ENCODE assay signal across 19 cellular contexts in genomic region chr4:74400395-74400794, GRCh38. TPM values are rescaled to one million over a fixed set of nuclear protein-coding genes. Genes with fewer than 3 reads are reported as not detected.
DNase-seq lines count a peak whose midpoint lies in the region; ATAC-seq and TF ChIP-seq lines count a peak whose summit lies in the region.
"Had no signal": no experiment of that assay in that cellular context is flagged by ENCODE, and none has a peak within 500 bp of the region (broad histone marks: within the 10 kb centered on the region; RNA-seq: fewer than 3 reads in every experiment).

No MANE protein-coding gene starts in this region.

- no peak overlapping the region for H3T11ph ChIP-seq in H9 (ENCODE audit: low read length)

- H3K27me3 Mint-ChIP-seq in Calu3 (ENCODE audit: unreplicated experiment) (no peaks in the 10 kb centered on the region), H9 (ENCODE audit: low read depth) (no peaks in the 10 kb centered on the region), neural progenitor cell (ENCODE audit: insufficient read depth, low read depth) (peaks cover 5% of the 10 kb centered on the region)

- no TSS peak for BruUV-seq in Calu3 (replicated peaks; lab: Mats Ljungman, UMichigan)

- H4K20me1 ChIP-seq in H9 (ENCODE audit: control insufficient read depth, insufficient read depth, insufficient read length) = no peaks in the 10 kb centered on the region
- H4K20me1 ChIP-seq in neural progenitor cell (ENCODE audit: low read depth) = no peaks in the 10 kb centered on the region
- H4K20me1 ChIP-seq: BLaER1 treated with 17β-estradiol and CSF1 and Interleukin-3, amounts not matched to agents 10 nM and 100 nM had no signal

- H3K4me1 Mint-ChIP-seq in Calu3 (ENCODE audit: low read depth, unreplicated experiment) (no peaks in the 10 kb centered on the region), H9 (peaks cover 0 to 6% of the 10 kb centered on the region in 2 experiments; a peak in 1 of 4 replicates), neural progenitor cell (peaks cover 2% of the 10 kb centered on the region)

- no peak overlapping the region for H4K5ac ChIP-seq in H9 (ENCODE audit: insufficient read length, low read depth, low read length)

- DNase-seq in Calu3 (no peak), H9 (peak; percentile 45), RPMI7951 (ENCODE audit: low read depth) (peak; percentile 59), neural progenitor cell (ENCODE audit: low spot score) (no peak), NCI-H1092 treated with DMSO at 0.1 percent for 48 hours (lab: John Stamatoyannopoulos, UW) (no peak), cortex of kidney (lab: John Stamatoyannopoulos, UW) (no peak)
- DNase-seq: DMS79, MM.1S, NCI-H1105 treated with DMSO at 0.1 percent for 48 hours, NCI-H1694, NCI-H2107, NCI-H2227 treated with DMSO at 0.1 percent for 48 hours, NCI-H524 treated with DMSO at 0.1 percent for 48 hours, OCI-M1, RPMI8226, SW 1271 had no signal

- no peaks in the 10 kb centered on the region for H3K79me2 ChIP-seq in H9 (ENCODE audit: insufficient read depth, low read length)
- no peaks in the 10 kb centered on the region for H3K79me2 ChIP-seq in neural progenitor cell (ENCODE audit: low read depth)

- H3K23ac ChIP-seq in H9 (ENCODE audit: insufficient read length, low read depth, low read length) = no peak overlapping the region

- H3K9me3 Mint-ChIP-seq in Calu3 (ENCODE audit: low read depth, unreplicated experiment) (no peaks in the 10 kb centered on the region), H9 (no peaks in the 10 kb centered on the region; a peak in 2 of 5 replicates), neural progenitor cell (peaks cover 3% of the 10 kb centered on the region)

- no peak overlapping the region for H3K4ac ChIP-seq in H9 (ENCODE audit: low read depth, low read length)

- H3K27ac ChIP-seq in H9 (ENCODE audit: insufficient read length, low read depth, low read length) (no peak overlapping the region), neural progenitor cell (no peak overlapping the region)
- H3K27ac ChIP-seq: BLaER1 treated with 17β-estradiol and CSF1 and Interleukin-3, amounts not matched to agents 10 nM and 100 nM had no signal

- H3K9ac ChIP-seq in H9 (ENCODE audit: extremely low read depth, insufficient read length, low read length) = no peak overlapping the region
- H3K9ac ChIP-seq in neural progenitor cell = no peak overlapping the region
- H3K9ac ChIP-seq: BLaER1 treated with 17β-estradiol and CSF1 and Interleukin-3, amounts not matched to agents 10 nM and 100 nM had no signal

- TF ChIP-seq CTCF in Calu3 (IDR thresholded peaks at IDR 0.05; ENCODE audit: unreplicated experiment) = no peak
- TF ChIP-seq CTCF in H9 (conservative IDR thresholded peaks at IDR 0.05) = no peak
- no peak for TF ChIP-seq CTCF in neural progenitor cell (IDR thresholded peaks at IDR 0.05)

- peaks cover 18% of the 10 kb centered on the region for H3K36me3 Mint-ChIP-seq in Calu3 (ENCODE audit: insufficient read depth, unreplicated experiment)
- H3K36me3 Mint-ChIP-seq in H9 (ENCODE audit: insufficient read depth in 1 of 3, low read depth in 3 of 3) = no peaks in the 10 kb centered on the region; a peak in 1 of 7 replicates
- no peaks in the 10 kb centered on the region for H3K36me3 Mint-ChIP-seq in neural progenitor cell

- no peak overlapping the region for H2BK20ac ChIP-seq in H9 (ENCODE audit: low read depth, low read length, poor library complexity, severe bottlenecking)

- H2BK12ac ChIP-seq in H9 (ENCODE audit: insufficient read length, low read depth, low read length) = no peak overlapping the region

- H2BK15ac ChIP-seq in H9 (ENCODE audit: low read depth, low read length) = no peak overlapping the region

- no peak overlapping the region for H3K4me3 Mint-ChIP-seq in Calu3 (ENCODE audit: low read depth, unreplicated experiment)
- no peak overlapping the region for H3K4me3 Mint-ChIP-seq in H9
- no peak overlapping the region for H3K4me3 Mint-ChIP-seq in neural progenitor cell

- intact Hi-C loops in Calu3 (cut with micrococcal nuclease; ENCODE audit: unreplicated experiment) = no loop called here

- no peaks in the 10 kb centered on the region for H3K79me1 ChIP-seq in H9 (ENCODE audit: insufficient read depth, low read depth, low read length, poor library complexity, severe bottlenecking)

- no peak overlapping the region for H2BK5ac ChIP-seq in H9 (ENCODE audit: insufficient read length, low read length)

- H3K18ac ChIP-seq in H9 (ENCODE audit: insufficient read length, low read depth, low read length) = no peak overlapping the region

- no peak overlapping the region for H3K4me2 ChIP-seq in H9 (ENCODE audit: insufficient read depth, insufficient read length, low read length)
- no peak overlapping the region for H3K4me2 ChIP-seq in neural progenitor cell
- H3K4me2 ChIP-seq: BLaER1 treated with 17β-estradiol and CSF1 and Interleukin-3, amounts not matched to agents 10 nM and 100 nM had no signal

- no peak overlapping the region for H3K4me3 ChIP-seq in neural progenitor cell
- H3K4me3 ChIP-seq: BLaER1 treated with 17β-estradiol and CSF1 and Interleukin-3, amounts not matched to agents 10 nM and 100 nM had no signal

- H3K27ac Mint-ChIP-seq in Calu3 (ENCODE audit: unreplicated experiment) (peak overlapping the region; percentile 48), H9 (no peak overlapping the region), neural progenitor cell (no peak overlapping the region)

- H4K91ac ChIP-seq in H9 (ENCODE audit: insufficient read length, low read depth, low read length) = no peak overlapping the region

- no peaks in the 10 kb centered on the region for H3K27me3 ChIP-seq in H9 (ENCODE audit: insufficient read depth, low read length)
- no peaks in the 10 kb centered on the region for H3K27me3 ChIP-seq in neural progenitor cell
- H3K27me3 ChIP-seq: BLaER1 treated with 17β-estradiol and CSF1 and Interleukin-3, amounts not matched to agents 10 nM and 100 nM had no signal

- no peak overlapping the region for H4K8ac ChIP-seq in H9 (replicated peaks; ENCODE audit: insufficient read length, low read depth, low read length)

- no peaks in the 10 kb centered on the region for H3F3A ChIP-seq in neural progenitor cell (ENCODE audit: low read depth)

- peak overlapping the region; percentile 22 for H2AFZ ChIP-seq in H9 (ENCODE audit: low read length)
- peak overlapping the region; percentile 55 for H2AFZ ChIP-seq in neural progenitor cell (replicated peaks)

- WGBS in H9 (ENCODE audit: extremely low coverage, insufficient read length, low lambda C conversion rate) = no CpG with 5 or more reads among the region's 10 CpGs

- H3K36me3 ChIP-seq in neural progenitor cell = no peaks in the 10 kb centered on the region
- H3K36me3 ChIP-seq: BLaER1 treated with 17β-estradiol and CSF1 and Interleukin-3, amounts not matched to agents 10 nM and 100 nM had no signal

- H3K9me3 ChIP-seq in H9 (ENCODE audit: control insufficient read depth, low read depth, low read length) = no peaks in the 10 kb centered on the region
- no peaks in the 10 kb centered on the region for H3K9me3 ChIP-seq in neural progenitor cell (ENCODE audit: low read depth)

- H2AK5ac ChIP-seq in H9 (ENCODE audit: insufficient read length, low read length) = no peak overlapping the region

- no peak overlapping the region for H3K14ac ChIP-seq in H9 (ENCODE audit: insufficient read depth, low read length)

- CTCF ChIA-PET in Calu3 (lab: Charles Lee) = no interaction called here

- no peak overlapping the region for H2BK120ac ChIP-seq in H9 (ENCODE audit: low read depth, low read length, poor library complexity, severe bottlenecking)

- no peak overlapping the region for H3K56ac ChIP-seq in H9 (ENCODE audit: insufficient read length, low read depth, low read length)

- no peaks in the 10 kb centered on the region for H3K23me2 ChIP-seq in H9 (ENCODE audit: insufficient read length, low read depth, low read length, poor library complexity, severe bottlenecking)

- no peaks in the 10 kb centered on the region for H3K4me1 ChIP-seq in H9 (ENCODE audit: insufficient read depth, low read length)
- H3K4me1 ChIP-seq in neural progenitor cell = no peaks in the 10 kb centered on the region

- ATAC-seq in GM21528 (IDR thresholded peaks at IDR 0.05; ENCODE audit: low FRiP score, unreplicated experiment) = no peak

RNA-seq across cellular contexts. Expression of gene EREG, which starts 35.5 kb away (rescaled TPM):
- total RNA-seq in Calu3 (2022) = 413 and 422 TPM in 2 replicates
- total RNA-seq in H9 (2021) = not detected in 2 replicates
- total RNA-seq in RPMI7951 (2014; rRNA removed; shearing (Covaris generic)) = 46.3 TPM in 2 replicates
- total RNA-seq in neural progenitor cell (ENCODE audit: low replicate concordance) = not detected in 2 replicates
- total RNA-seq: T-helper 2 cell treated with Interferon-gamma antibody and Interleukin-4, amounts not matched to agents 100 ng/mL and 5 ng/mL, for 36 hours had no signal

RNA-seq across cellular contexts. Expression of gene AREG, which starts 44.5 kb away (rescaled TPM):
- total RNA-seq in Calu3 (2022) (230 and 281 TPM in 2 replicates), H9 (2021) (0.24 and 0.28 TPM in 2 replicates), neural progenitor cell (ENCODE audit: low replicate concordance) (not detected in 2 replicates)
- 2.4 and 4.1 TPM in 2 replicates for total RNA-seq in RPMI7951 (2014; rRNA removed; shearing (Covaris generic))
- total RNA-seq: T-helper 2 cell treated with Interferon-gamma antibody and Interleukin-4, amounts not matched to agents 100 ng/mL and 5 ng/mL, for 36 hours had no signal

Comparison
In these comparisons a context has a peak if more than half of its experiments do, and no peak if none do; other contexts are left out.
1. DNase-seq: peak in H9 (single experiment) and RPMI7951 (single experiment); none in Calu3 (single experiment), neural progenitor cell (single experiment), NCI-H1092 treated with DMSO at 0.1 percent for 48 hours (single experiment) and cortex of kidney (single experiment).
2. RNA of gene EREG, which starts 35.5 kb away (total RNA-seq): 413 to 422 TPM in Calu3 and 46.3 TPM in RPMI7951; not detected in H9 and not detected in neural progenitor cell; every median in the first group is over 10 times any median in the second.
3. RNA of gene AREG, which starts 44.5 kb away (total RNA-seq): 230 to 281 TPM in Calu3; 2.4 to 4.1 TPM in RPMI7951, 0.24 to 0.28 TPM in H9 and not detected in neural progenitor cell; every median in the first group is over 10 times any median in the second.